In the genomic region with DNA sequence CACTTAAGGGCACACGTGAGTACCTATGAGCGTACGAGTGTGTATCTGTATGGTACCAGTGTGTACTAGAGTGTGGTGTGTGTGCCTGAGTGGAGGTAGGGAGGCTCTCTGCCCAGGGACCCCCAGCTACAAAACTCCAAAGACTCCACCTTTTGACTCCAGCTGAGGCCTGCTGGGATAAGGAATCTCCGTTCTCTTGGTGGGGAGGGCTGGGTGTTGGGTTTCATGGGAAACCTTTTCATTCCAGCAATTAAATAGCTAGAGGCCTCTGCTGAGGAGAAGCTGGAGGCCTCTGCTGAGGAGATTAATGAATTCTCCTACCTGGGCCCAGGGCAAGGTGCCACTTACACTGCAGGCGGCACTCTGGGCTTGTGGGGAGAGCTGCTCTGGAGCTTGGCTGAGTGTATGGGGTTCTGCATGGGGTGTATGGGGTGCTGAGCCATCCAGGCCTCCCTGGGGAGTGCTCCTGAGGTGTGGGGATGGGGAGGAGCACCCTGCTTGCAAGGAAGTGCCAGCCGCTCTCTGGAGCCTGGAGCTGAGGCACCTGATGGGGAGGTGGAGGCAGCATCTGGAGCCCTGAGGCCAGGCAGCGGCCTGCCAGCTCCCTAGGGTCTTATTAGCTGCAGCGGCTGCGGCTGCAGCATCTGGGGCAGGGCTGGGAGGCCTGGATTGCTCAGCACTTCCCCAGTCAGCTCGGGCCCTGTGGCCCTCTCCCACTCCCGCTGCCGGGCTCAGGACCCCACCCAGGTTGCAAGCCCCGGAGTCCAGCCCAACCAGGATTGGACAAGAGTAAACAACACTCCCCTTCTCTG, we compare ENCODE assay signal across 18 cellular contexts. TPM values are rescaled to one million over a fixed set of nuclear protein-coding genes. Genes with fewer than 3 reads are reported as not detected.
DNase-seq lines count a peak whose midpoint lies in the region; ATAC-seq and TF ChIP-seq lines count a peak whose summit lies in the region.
"Had no signal": no experiment of that assay in that cellular context is flagged by ENCODE, and none has a peak within 500 bp of the region (broad histone marks: within the 10 kb centered on the region; RNA-seq: fewer than 3 reads in every experiment).

No MANE protein-coding gene starts in this region.

- intact Hi-C loops in CD4-positive, alpha-beta T cell (cut with DNase I, micrococcal nuclease) = no loop called here

- peaks cover 39% of the 10 kb centered on the region for H3K4me1 Mint-ChIP-seq in nephron
- peaks cover 9% of the 10 kb centered on the region for H3K4me1 Mint-ChIP-seq in CD4-positive, alpha-beta T cell (ENCODE audit: low read depth)

- TF ChIP-seq CTCF in VCaP (conservative IDR thresholded peaks at IDR 0.05) = no peak
- TF ChIP-seq CTCF in nephron (IDR thresholded peaks at IDR 0.05; ENCODE audit: unreplicated experiment in 3 of 3) = no peak
- TF ChIP-seq CTCF in CD4-positive, alpha-beta T cell (IDR thresholded peaks at IDR 0.05) = no peak

- POLR2A ChIA-PET in CD4-positive, alpha-beta T cell (lab: Charles Lee) = no interaction called here

- peak overlapping the region; percentile 25; the same call in 1 of the 2 replicates for H3K4me3 ChIP-seq in HUES48 (ENCODE audit: low read depth, low read length)

- CTCF ChIA-PET in CD4-positive, alpha-beta T cell (lab: Charles Lee) = interaction anchor here (1.0 kb wide), 1 partner anchor 20 kb away, joined by 5 read pairs; no protein-coding TSS in a partner anchor

- H3K4me1 ChIP-seq in HUES48 (ENCODE audit: control insufficient read depth, insufficient read depth, low read length) = peaks cover 23% of the 10 kb centered on the region

- H3K27ac Mint-ChIP-seq in nephron = peak overlapping the region; percentile 69 to 78 (median 71)
- H3K27ac Mint-ChIP-seq in CD4-positive, alpha-beta T cell = no peak overlapping the region
- H3K27ac Mint-ChIP-seq: IgD-negative memory B cell had no signal

- H3K27me3 Mint-ChIP-seq in nephron (ENCODE audit: low read depth) = peaks cover 11% of the 10 kb centered on the region
- H3K27me3 Mint-ChIP-seq in CD4-positive, alpha-beta T cell = no peaks in the 10 kb centered on the region
- H3K27me3 Mint-ChIP-seq: IgD-negative memory B cell had no signal

- no peak for ATAC-seq in HG02973 (IDR thresholded peaks at IDR 0.05; ENCODE audit: unreplicated experiment)
- no peak for ATAC-seq in CD4-positive, alpha-beta T cell (ENCODE audit: poor library complexity)

- H3K4me3 Mint-ChIP-seq in nephron = peak overlapping the region; percentile 49 to 76 (median 61)
- H3K4me3 Mint-ChIP-seq in CD4-positive, alpha-beta T cell = no peak overlapping the region
- H3K4me3 Mint-ChIP-seq: IgD-negative memory B cell had no signal

- no peaks in the 10 kb centered on the region for H3K36me3 ChIP-seq in HUES48 (ENCODE audit: control insufficient read depth, insufficient read depth, low read length)

- no peaks in the 10 kb centered on the region for H3K9me3 Mint-ChIP-seq in nephron
- H3K9me3 Mint-ChIP-seq in CD4-positive, alpha-beta T cell = no peaks in the 10 kb centered on the region
- H3K9me3 Mint-ChIP-seq: IgD-negative memory B cell had no signal

- H3K27ac ChIP-seq in HUES48 (ENCODE audit: low read depth, low read length) (peak overlapping the region; percentile 58), VCaP (peak overlapping the region; percentile 98; the same call in 1 of the 2 replicates)
- no peak overlapping the region for H3K27ac ChIP-seq in CD4-positive, alpha-beta T cell (ENCODE audit: low read depth, low read length)

- H3K27me3 ChIP-seq in HUES48 (ENCODE audit: control insufficient read depth, insufficient read depth, low read length) = peaks cover 2% of the 10 kb centered on the region; the same call in 1 of the 2 replicates
- no peaks in the 10 kb centered on the region for H3K27me3 ChIP-seq in CD4-positive, alpha-beta T cell (ENCODE audit: control insufficient read depth, insufficient read depth, low read length)

- DNase-seq in DMS 273 (lab: John Stamatoyannopoulos, UW; ENCODE audit: unreplicated experiment) (peak; percentile 90), NCI-H510A (lab: John Stamatoyannopoulos, UW) (no peak), Ammon's horn (ENCODE audit: low spot score) (no peak)
- DNase-seq in CD4-positive, alpha-beta T cell = no peak
- DNase-seq: activated CD4-positive, alpha-beta T cell treated with anti-CD3 and anti-CD28 coated beads for 48 hours; central memory CD4-positive, alpha-beta T cell; foreskin fibroblast; midbrain; NCI-H1092; NK-92 treated with Interleukin-12 subunit alpha and Interleukin-12 subunit beta, amount 100 ng/mL, for 24 hours; small intestine; stimulated activated naive CD4-positive, alpha-beta T cell treated with Interleukin-2 at 50 U/mL for 16 hours; T-helper 9 cell had no signal

- no peaks in the 10 kb centered on the region for H3K36me3 Mint-ChIP-seq in nephron (ENCODE audit: low read depth)
- no peaks in the 10 kb centered on the region for H3K36me3 Mint-ChIP-seq in CD4-positive, alpha-beta T cell (ENCODE audit: low read depth)
- H3K36me3 Mint-ChIP-seq: IgD-negative memory B cell had no signal

- no peaks in the 10 kb centered on the region for H3K9me3 ChIP-seq in HUES48 (ENCODE audit: control insufficient read depth, insufficient read depth, low read length)
- H3K9me3 ChIP-seq in CD4-positive, alpha-beta T cell (ENCODE audit: control insufficient read depth, low read length) = no peaks in the 10 kb centered on the region

- no peak overlapping the region for H3K9ac ChIP-seq in HUES48 (ENCODE audit: low read depth, low read length)

RNA-seq across cellular contexts. Expression of a gene that starts 4.6 kb away (rescaled TPM):
- total RNA-seq in CD4-positive, alpha-beta T cell = 1 to 10 TPM; 2.1 to 3.0 TPM

RNA-seq across cellular contexts. Expression of a gene that starts 8.1 kb away (rescaled TPM):
- 10 to 100 TPM; 35.8 to 36.7 TPM for total RNA-seq in CD4-positive, alpha-beta T cell

RNA-seq across cellular contexts. Expression of a gene that starts 25.1 kb away (rescaled TPM):
- total RNA-seq in CD4-positive, alpha-beta T cell = 1 to 10 TPM; 2.8 to 3.3 TPM

RNA-seq across cellular contexts. Expression of a gene that starts 29.1 kb away (rescaled TPM):
- 10 to 100 TPM; 45.8 to 47.7 TPM for total RNA-seq in CD4-positive, alpha-beta T cell

RNA-seq across cellular contexts. Expression of a gene that starts 30.7 kb away (rescaled TPM):
- total RNA-seq in CD4-positive, alpha-beta T cell = 1 to 10 TPM; 4.1 to 4.9 TPM
